30 cellular contexts compared by ENCODE assay signal in the genomic region with DNA sequence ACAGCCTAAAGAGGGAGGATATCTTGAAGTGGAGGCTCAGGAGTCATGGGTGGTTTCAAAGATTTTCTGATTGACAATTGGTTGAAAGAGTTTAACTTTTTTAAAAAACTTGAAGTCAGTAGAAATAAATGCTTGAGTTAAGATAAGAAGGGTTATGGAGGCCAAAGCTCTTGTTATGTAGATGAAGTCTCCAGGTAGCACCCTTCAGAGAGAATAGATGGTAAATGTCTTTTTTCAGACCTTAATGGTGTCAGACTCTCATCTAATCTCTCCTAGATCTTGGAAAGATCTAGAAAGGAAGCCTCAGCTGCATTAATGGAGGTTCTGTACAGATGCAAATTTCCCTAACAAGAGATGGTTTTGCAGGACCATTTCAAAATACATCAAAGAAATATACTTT.
"Had no signal": no experiment of that assay in that cellular context is flagged by ENCODE, and none has a peak within 500 bp of the region (broad histone marks: within the 10 kb centered on the region; RNA-seq: fewer than 3 reads in every experiment).

No MANE protein-coding gene starts in this region.

- H3K4me1 Mint-ChIP-seq: activated naive CD8-positive, alpha-beta T cell treated with anti-CD3 and anti-CD28 coated beads, Interleukin-2, amount 10 ng/mL, durations not matched to agents 7 days and 5 days; brain; endodermal cell had no signal

- H3K27ac Mint-ChIP-seq: activated CD4-positive, alpha-beta memory T cell treated with anti-CD3 and anti-CD28 coated beads, Interleukin-2, amount 10 ng/mL, durations not matched to agents 7 days and 5 days; activated CD4-positive, alpha-beta T cell treated with anti-CD3 and anti-CD28 coated beads, Interleukin-2, amount 10 ng/mL, durations not matched to agents 7 days and 5 days; activated naive CD4-positive, alpha-beta T cell treated with anti-CD3 and anti-CD28 coated beads, Interleukin-2, amount 10 ng/mL, durations not matched to agents 7 days and 5 days; activated naive CD4-positive, alpha-beta T cell treated with anti-CD3 and anti-CD28 coated beads, Interleukin-2, amount 50 U/mL, for 72 hours; activated naive CD8-positive, alpha-beta T cell treated with anti-CD3 and anti-CD28 coated beads, Interleukin-2, amount 10 ng/mL, durations not matched to agents 7 days and 5 days; activated T-cell treated with anti-CD3 and anti-CD28 coated beads, Interleukin-2, amount 50 U/mL, for 24 hours; activated T-cell treated with anti-CD3 and anti-CD28 coated beads, Interleukin-2, amount 50 U/mL, for 72 hours; brain; dendritic cell treated with granulocyte-macrophage colony-stimulating factor and Interleukin-4, amounts not matched to agents 40 ng/mL and 50 ng/mL, for 4 days; endodermal cell had no signal

- H3K36me3 ChIP-seq: ascending aorta, breast epithelium, cardiac muscle cell had no signal

- H3K4me3 ChIP-seq: ascending aorta, breast epithelium, cardiac muscle cell, coronary artery, dorsolateral prefrontal cortex had no signal

- H3K27me3 Mint-ChIP-seq: activated CD4-positive, alpha-beta memory T cell treated with anti-CD3 and anti-CD28 coated beads, Interleukin-2, amount 10 ng/mL, durations not matched to agents 7 days and 5 days; activated CD4-positive, alpha-beta T cell treated with anti-CD3 and anti-CD28 coated beads, Interleukin-2, amount 10 ng/mL, durations not matched to agents 7 days and 5 days; activated naive CD4-positive, alpha-beta T cell treated with anti-CD3 and anti-CD28 coated beads, Interleukin-2, amount 10 ng/mL, durations not matched to agents 7 days and 5 days; activated naive CD8-positive, alpha-beta T cell treated with anti-CD3 and anti-CD28 coated beads, Interleukin-2, amount 10 ng/mL, durations not matched to agents 7 days and 5 days; brain; dendritic cell treated with granulocyte-macrophage colony-stimulating factor and Interleukin-4, amounts not matched to agents 40 ng/mL and 50 ng/mL, for 4 days had no signal

- H3K36me3 Mint-ChIP-seq: activated naive CD4-positive, alpha-beta T cell treated with anti-CD3 and anti-CD28 coated beads, Interleukin-2, amount 10 ng/mL, durations not matched to agents 7 days and 5 days; activated naive CD4-positive, alpha-beta T cell treated with anti-CD3 and anti-CD28 coated beads, Interleukin-2, amount 50 U/mL, for 72 hours; activated naive CD8-positive, alpha-beta T cell treated with anti-CD3 and anti-CD28 coated beads, Interleukin-2, amount 10 ng/mL, durations not matched to agents 7 days and 5 days; brain had no signal

- ATAC-seq: activated naive CD4-positive, alpha-beta T cell treated with anti-CD3 and anti-CD28 coated beads, Interleukin-2, amount 50 U/mL, for 72 hours; activated T-cell treated with anti-CD3 and anti-CD28 coated beads, Interleukin-2, amount 50 U/mL, for 72 hours; esophagus mucosa had no signal

- H3K27ac ChIP-seq: ascending aorta, breast epithelium, cardiac muscle cell, coronary artery, dorsolateral prefrontal cortex had no signal

- H3K27me3 ChIP-seq: ascending aorta, breast epithelium, cardiac muscle cell had no signal

- H3K4me3 Mint-ChIP-seq: activated CD4-positive, alpha-beta memory T cell treated with anti-CD3 and anti-CD28 coated beads, Interleukin-2, amount 10 ng/mL, durations not matched to agents 7 days and 5 days; activated CD4-positive, alpha-beta T cell treated with anti-CD3 and anti-CD28 coated beads, Interleukin-2, amount 10 ng/mL, durations not matched to agents 7 days and 5 days; activated naive CD4-positive, alpha-beta T cell treated with anti-CD3 and anti-CD28 coated beads, Interleukin-2, amount 10 ng/mL, durations not matched to agents 7 days and 5 days; activated naive CD8-positive, alpha-beta T cell treated with anti-CD3 and anti-CD28 coated beads, Interleukin-2, amount 10 ng/mL, durations not matched to agents 7 days and 5 days; activated T-cell treated with anti-CD3 and anti-CD28 coated beads, Interleukin-2, amount 50 U/mL, for 24 hours; activated T-cell treated with anti-CD3 and anti-CD28 coated beads, Interleukin-2, amount 50 U/mL, for 72 hours; brain; dendritic cell treated with granulocyte-macrophage colony-stimulating factor and Interleukin-4, amounts not matched to agents 40 ng/mL and 50 ng/mL, for 4 days; endodermal cell had no signal

- H3K9me3 ChIP-seq: ascending aorta, breast epithelium had no signal

- FAIRE-seq: frontal cortex had no signal

- H3K9me3 Mint-ChIP-seq: activated CD4-positive, alpha-beta memory T cell treated with anti-CD3 and anti-CD28 coated beads, Interleukin-2, amount 10 ng/mL, durations not matched to agents 7 days and 5 days; activated CD4-positive, alpha-beta T cell treated with anti-CD3 and anti-CD28 coated beads, Interleukin-2, amount 10 ng/mL, durations not matched to agents 7 days and 5 days; activated naive CD4-positive, alpha-beta T cell treated with anti-CD3 and anti-CD28 coated beads, Interleukin-2, amount 10 ng/mL, durations not matched to agents 7 days and 5 days; activated naive CD4-positive, alpha-beta T cell treated with anti-CD3 and anti-CD28 coated beads, Interleukin-2, amount 50 U/mL, for 72 hours; activated naive CD8-positive, alpha-beta T cell treated with anti-CD3 and anti-CD28 coated beads, Interleukin-2, amount 10 ng/mL, durations not matched to agents 7 days and 5 days; activated T-cell treated with anti-CD3 and anti-CD28 coated beads, Interleukin-2, amount 50 U/mL, for 24 hours; activated T-cell treated with anti-CD3 and anti-CD28 coated beads, Interleukin-2, amount 50 U/mL, for 72 hours; brain; dendritic cell treated with granulocyte-macrophage colony-stimulating factor and Interleukin-4, amounts not matched to agents 40 ng/mL and 50 ng/mL, for 4 days had no signal

- H3K4me1 ChIP-seq: ascending aorta, breast epithelium had no signal

- DNase-seq: activated CD4-positive, alpha-beta memory T cell treated with anti-CD3 and anti-CD28 coated beads, Interleukin-2, amount 10 ng/mL, durations not matched to agents 7 days and 5 days; activated CD4-positive, alpha-beta T cell treated with anti-CD3 and anti-CD28 coated beads for 1 hour; activated CD4-positive, alpha-beta T cell treated with anti-CD3 and anti-CD28 coated beads for 4 hours; activated CD4-positive, alpha-beta T cell treated with anti-CD3 and anti-CD28 coated beads, Interleukin-2, amount 10 ng/mL, durations not matched to agents 7 days and 5 days; activated CD4-positive, alpha-beta T cell treated with anti-CD3 and anti-CD28 coated beads, Interleukin-2, amount 50 U/mL, for 4 hours; activated CD8-positive, alpha-beta memory T cell treated with anti-CD3 and anti-CD28 coated beads, Interleukin-2, amount 50 U/mL, for 48 hours; activated gamma-delta T cell; activated naive CD4-positive, alpha-beta T cell; activated naive CD4-positive, alpha-beta T cell treated with anti-CD3 and anti-CD28 coated beads, Interleukin-2, amount 10 ng/mL, durations not matched to agents 7 days and 5 days; activated naive CD8-positive, alpha-beta T cell treated with anti-CD3 and anti-CD28 coated beads, Interleukin-2, amount 10 ng/mL, durations not matched to agents 7 days and 5 days; activated T-cell treated with anti-CD3 and anti-CD28 coated beads for 4 hours; activated T-cell treated with anti-CD3 and anti-CD28 coated beads, Interleukin-2, amount 50 U/mL, for 24 hours; activated T-cell treated with anti-CD3 and anti-CD28 coated beads, Interleukin-2, amount 50 U/mL, for 72 hours; central memory CD4-positive, alpha-beta T cell; cerebellar nuclear complex; dorsolateral prefrontal cortex; effector memory CD4-positive, alpha-beta T cell; endodermal cell; foreskin fibroblast; head of caudate nucleus; T-helper 2 cell had no signal
